31 cellular contexts compared by ENCODE assay signal in the genomic region with DNA sequence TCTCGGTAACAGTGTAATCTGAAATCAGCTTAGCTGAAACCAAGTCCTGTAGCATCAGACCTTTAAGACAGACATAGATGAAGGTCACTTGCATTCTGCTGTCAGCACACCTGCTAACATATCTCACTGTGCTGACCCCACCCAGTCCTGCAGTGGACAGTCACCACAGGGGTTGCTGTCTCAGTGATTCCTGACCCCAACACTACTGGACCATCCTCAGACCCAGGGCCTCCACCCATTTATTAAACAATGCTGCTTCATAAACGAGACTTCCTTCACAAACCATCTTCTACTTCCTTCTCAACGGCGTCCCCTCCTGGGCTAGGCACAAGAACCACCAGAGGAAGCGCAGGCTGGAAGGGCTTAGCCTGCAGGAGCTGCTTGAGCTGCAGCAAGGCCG.
"Had no signal": no experiment of that assay in that cellular context is flagged by ENCODE, and none has a peak within 500 bp of the region (broad histone marks: within the 10 kb centered on the region; RNA-seq: fewer than 3 reads in every experiment).

No MANE protein-coding gene starts in this region.

- H3K27ac ChIP-seq: epithelial cell of prostate, esophagus squamous epithelium, left lung, parathyroid adenoma, psoas muscle, stomach, tibial artery, upper lobe of right lung had no signal

- H3K4me1 ChIP-seq: esophagus squamous epithelium, left lung, parathyroid adenoma, psoas muscle, tibial artery, upper lobe of right lung had no signal

- H3K4me3 Mint-ChIP-seq: activated CD4-positive, alpha-beta T cell treated with anti-CD3 and anti-CD28 coated beads for 36 hours; activated naive CD8-positive, alpha-beta T cell; central memory CD8-positive, alpha-beta T cell; dendritic cell treated with granulocyte-macrophage colony-stimulating factor and Interleukin-4, amounts not matched to agents 40 ng/mL and 50 ng/mL, for 4 days; endodermal cell; mesothelial cell of epicardium; naive thymus-derived CD4-positive, alpha-beta T cell; stimulated activated memory B cell treated with anti-CD40 and anti-IgM and Interleukin-4, amounts not matched to agents 10 μg/mL and 1 μg/mL and 100 μg/mL, for 72 hours; T-helper 2 cell treated with Interferon-gamma antibody and Interleukin-4, amounts not matched to agents 5 μg/mL and 100 μg/mL, for 36 hours had no signal

- ATAC-seq: activated CD4-positive, alpha-beta T cell treated with anti-CD3 and anti-CD28 coated beads for 36 hours; left lung; naive thymus-derived CD4-positive, alpha-beta T cell; psoas muscle; stimulated activated memory B cell treated with anti-CD40 and anti-IgM and Interleukin-4, amounts not matched to agents 10 μg/mL and 1 μg/mL and 100 μg/mL, for 72 hours; upper lobe of right lung had no signal

- H3K9ac ChIP-seq: parathyroid adenoma had no signal

- H2AFZ ChIP-seq: parathyroid adenoma had no signal

- H3K4me2 ChIP-seq: smooth muscle cell had no signal

- H3K27me3 ChIP-seq: esophagus squamous epithelium, left lung, stomach, tibial artery, upper lobe of right lung had no signal

- H3K4me1 Mint-ChIP-seq: endodermal cell, mesothelial cell of epicardium had no signal

- DNase-seq: activated CD4-positive, alpha-beta T cell treated with anti-CD3 and anti-CD28 coated beads for 36 hours; activated CD4-positive, CD25-positive, alpha-beta regulatory T cell; activated CD8-positive, alpha-beta memory T cell treated with anti-CD3 and anti-CD28 coated beads, Interleukin-2, amount 50 U/mL, for 48 hours; activated naive CD4-positive, alpha-beta T cell treated with Interleukin-2 at 50 U/mL for 16 hours; activated T-cell treated with anti-CD3 and anti-CD28 coated beads, Interleukin-2, amount 50 U/mL, for 48 hours; anterior cingulate cortex; endodermal cell; esophagus squamous epithelium; foreskin melanocyte; kidney glomerular epithelial cell; left lung; naive thymus-derived CD4-positive, alpha-beta T cell; nucleus accumbens; psoas muscle; stimulated activated CD4-positive, alpha-beta T cell treated with anti-CD3 and anti-CD28 coated beads, Interleukin-1b, Interleukin-23, amount 100 ng/mL, for 48 hours; stimulated activated CD4-positive, alpha-beta T cell treated with anti-CD3 and anti-CD28 coated beads, Interleukin-4, amount 100 ng/mL, for 4 hours; stimulated activated CD8-positive, alpha-beta memory T cell treated with anti-CD3 and anti-CD28 coated beads, Interleukin-4, amount 100 ng/mL, for 48 hours; stomach; T-helper 1 cell; tibial artery; upper lobe of right lung had no signal

- H3K27ac Mint-ChIP-seq: activated CD4-positive, alpha-beta T cell treated with anti-CD3 and anti-CD28 coated beads for 36 hours; activated naive CD8-positive, alpha-beta T cell; dendritic cell treated with granulocyte-macrophage colony-stimulating factor and Interleukin-4, amounts not matched to agents 40 ng/mL and 50 ng/mL, for 4 days; endodermal cell; mesothelial cell of epicardium; stimulated activated memory B cell treated with anti-CD40 and anti-IgM and Interleukin-4, amounts not matched to agents 10 μg/mL and 1 μg/mL and 100 μg/mL, for 72 hours; T-helper 2 cell treated with Interferon-gamma antibody and Interleukin-4, amounts not matched to agents 5 μg/mL and 100 μg/mL, for 36 hours had no signal

- H3K27me3 Mint-ChIP-seq: activated CD4-positive, alpha-beta T cell treated with anti-CD3 and anti-CD28 coated beads for 36 hours; activated naive CD8-positive, alpha-beta T cell; central memory CD8-positive, alpha-beta T cell; dendritic cell treated with granulocyte-macrophage colony-stimulating factor and Interleukin-4, amounts not matched to agents 40 ng/mL and 50 ng/mL, for 4 days; naive thymus-derived CD4-positive, alpha-beta T cell; stimulated activated memory B cell treated with anti-CD40 and anti-IgM and Interleukin-4, amounts not matched to agents 10 μg/mL and 1 μg/mL and 100 μg/mL, for 72 hours had no signal

- H3K9me3 Mint-ChIP-seq: central memory CD8-positive, alpha-beta T cell; dendritic cell treated with granulocyte-macrophage colony-stimulating factor and Interleukin-4, amounts not matched to agents 40 ng/mL and 50 ng/mL, for 4 days; endodermal cell; mesothelial cell of epicardium; stimulated activated memory B cell treated with anti-CD40 and anti-IgM and Interleukin-4, amounts not matched to agents 10 μg/mL and 1 μg/mL and 100 μg/mL, for 72 hours; T-helper 2 cell treated with Interferon-gamma antibody and Interleukin-4, amounts not matched to agents 5 μg/mL and 100 μg/mL, for 36 hours had no signal

- H3K9me3 ChIP-seq: esophagus squamous epithelium, left lung, psoas muscle, stomach, tibial artery, upper lobe of right lung had no signal

- H3K4me3 ChIP-seq: esophagus squamous epithelium, left lung, lung, psoas muscle, smooth muscle cell, stomach, tibial artery, upper lobe of right lung had no signal
